Comparison of ENCODE assay signal across 9 cellular contexts in the genomic region with DNA sequence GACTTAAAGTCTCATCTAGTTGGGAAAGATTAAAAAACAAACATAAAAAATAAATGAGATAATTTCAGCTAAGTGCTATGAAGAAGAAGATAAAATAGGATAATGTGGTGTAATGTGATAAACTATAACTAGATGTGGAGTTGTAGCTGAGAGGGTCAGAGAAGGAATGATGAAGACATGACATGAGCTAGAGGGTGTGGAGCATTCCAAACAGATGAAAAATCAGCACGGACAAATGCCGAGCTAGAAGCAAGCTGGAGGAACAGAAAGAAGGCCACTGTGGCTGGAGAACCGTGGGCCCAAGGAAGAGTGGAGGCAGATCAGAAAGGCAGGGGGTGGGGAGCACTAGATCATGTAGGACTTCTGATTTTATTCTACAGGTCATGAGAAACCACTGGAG.
DNase-seq lines count a peak whose midpoint lies in the region; ATAC-seq and TF ChIP-seq lines count a peak whose summit lies in the region.
"Had no signal": no experiment of that assay in that cellular context is flagged by ENCODE, and none has a peak within 500 bp of the region (broad histone marks: within the 10 kb centered on the region; RNA-seq: fewer than 3 reads in every experiment).

No MANE protein-coding gene starts in this region.

- no peak overlapping the region for H3K4me3 ChIP-seq in heart right ventricle
- no peak overlapping the region for H3K4me3 ChIP-seq in tibial nerve

- peaks cover 0 to 3% (median 0%) of the 10 kb centered on the region in 11 donors for H3K9me3 ChIP-seq in heart right ventricle
- no peaks in the 10 kb centered on the region for H3K9me3 ChIP-seq in tibial nerve

- no peak for TF ChIP-seq POLR2A in tibial nerve (IDR thresholded peaks at IDR 0.05)

- H3K27ac ChIP-seq in heart right ventricle (peak overlapping the region in 6 of 10 donors; percentile 10 to 60 (median 26)), tibial nerve (peak overlapping the region in 3 of 4 donors; percentile 46 to 78 (median 70))

- DNase-seq in activated naive CD4-positive, alpha-beta T cell (lab: John Stamatoyannopoulos, UW), result no peak
- no peak for DNase-seq in activated naive CD8-positive, alpha-beta T cell treated with anti-CD3 and anti-CD28 coated beads for 36 hours
- DNase-seq in heart right ventricle (no peak), tibial nerve (ENCODE audit: low spot score in 2 of 2) (no peak), NCI-H1105 (lab: John Stamatoyannopoulos, UW) (no peak), GOT3 (lab: John Stamatoyannopoulos, UW) (no peak), activated gamma-delta T cell treated with Interleukin-2 at 50 U/mL for 16 hours (no peak)
- DNase-seq: caudate nucleus had no signal

- 43 to 57% methylated on average over 3 of the region's 3 CpGs for WGBS in heart right ventricle, 2 donors
- 23 to 29% methylated on average over 3 of the region's 3 CpGs for WGBS in tibial nerve, 2 donors

- TF ChIP-seq EP300 in tibial nerve (IDR thresholded peaks at IDR 0.05), result no peak

- H3K27me3 Mint-ChIP-seq in activated naive CD4-positive, alpha-beta T cell treated with anti-CD3 and anti-CD28 coated beads, Interleukin-2, amount 50 U/mL, for 24 hours, result no peaks in the 10 kb centered on the region
- no peaks in the 10 kb centered on the region for H3K27me3 Mint-ChIP-seq in activated naive CD8-positive, alpha-beta T cell treated with anti-CD3 and anti-CD28 coated beads for 36 hours

- H3K4me1 Mint-ChIP-seq in activated naive CD4-positive, alpha-beta T cell treated with anti-CD3 and anti-CD28 coated beads, Interleukin-2, amount 50 U/mL, for 24 hours, result peaks cover 67% of the 10 kb centered on the region
- peaks cover 49% of the 10 kb centered on the region for H3K4me1 Mint-ChIP-seq in activated naive CD8-positive, alpha-beta T cell treated with anti-CD3 and anti-CD28 coated beads for 36 hours

- H3K27me3 ChIP-seq in heart right ventricle (no peaks in the 10 kb centered on the region), tibial nerve (no peaks in the 10 kb centered on the region)

- intact Hi-C loops in heart right ventricle (cut with DNase I), result no loop called here

- H3K36me3 ChIP-seq in heart right ventricle (peaks cover 0 to under 1% (median 0%) of the 10 kb centered on the region in 9 donors), tibial nerve (no peaks in the 10 kb centered on the region)

- no peak overlapping the region for H3K4me3 Mint-ChIP-seq in activated naive CD4-positive, alpha-beta T cell treated with anti-CD3 and anti-CD28 coated beads, Interleukin-2, amount 50 U/mL, for 24 hours
- no peak overlapping the region for H3K4me3 Mint-ChIP-seq in activated naive CD8-positive, alpha-beta T cell treated with anti-CD3 and anti-CD28 coated beads for 36 hours

- H3K4me1 ChIP-seq in heart right ventricle, result peaks cover 4 to 49% (median 26%) of the 10 kb centered on the region in 9 donors
- H3K4me1 ChIP-seq in tibial nerve, result peaks cover 0 to 40% (median 9%) of the 10 kb centered on the region in 4 donors

- peak in 6 of 8 donors; percentile 9 to 41 (median 32) for ATAC-seq in heart right ventricle

- no peaks in the 10 kb centered on the region for H3K9me3 Mint-ChIP-seq in activated naive CD4-positive, alpha-beta T cell treated with anti-CD3 and anti-CD28 coated beads, Interleukin-2, amount 50 U/mL, for 24 hours
- H3K9me3 Mint-ChIP-seq in activated naive CD8-positive, alpha-beta T cell treated with anti-CD3 and anti-CD28 coated beads for 36 hours, result no peaks in the 10 kb centered on the region

- H3K27ac Mint-ChIP-seq in activated naive CD4-positive, alpha-beta T cell treated with anti-CD3 and anti-CD28 coated beads, Interleukin-2, amount 50 U/mL, for 24 hours, result peak overlapping the region; percentile 91
- peak overlapping the region; percentile 1 for H3K27ac Mint-ChIP-seq in activated naive CD8-positive, alpha-beta T cell treated with anti-CD3 and anti-CD28 coated beads for 36 hours

- peaks cover 32% of the 10 kb centered on the region for H3K36me3 Mint-ChIP-seq in activated naive CD4-positive, alpha-beta T cell treated with anti-CD3 and anti-CD28 coated beads, Interleukin-2, amount 50 U/mL, for 24 hours
- H3K36me3 Mint-ChIP-seq in activated naive CD8-positive, alpha-beta T cell treated with anti-CD3 and anti-CD28 coated beads for 36 hours, result peaks cover 61% of the 10 kb centered on the region

- TF ChIP-seq CTCF in heart right ventricle (IDR thresholded peaks at IDR 0.05) (no peak), tibial nerve (IDR thresholded peaks at IDR 0.05) (no peak)
